Comparison of ENCODE assay signal across 15 cellular contexts in the genomic region with DNA sequence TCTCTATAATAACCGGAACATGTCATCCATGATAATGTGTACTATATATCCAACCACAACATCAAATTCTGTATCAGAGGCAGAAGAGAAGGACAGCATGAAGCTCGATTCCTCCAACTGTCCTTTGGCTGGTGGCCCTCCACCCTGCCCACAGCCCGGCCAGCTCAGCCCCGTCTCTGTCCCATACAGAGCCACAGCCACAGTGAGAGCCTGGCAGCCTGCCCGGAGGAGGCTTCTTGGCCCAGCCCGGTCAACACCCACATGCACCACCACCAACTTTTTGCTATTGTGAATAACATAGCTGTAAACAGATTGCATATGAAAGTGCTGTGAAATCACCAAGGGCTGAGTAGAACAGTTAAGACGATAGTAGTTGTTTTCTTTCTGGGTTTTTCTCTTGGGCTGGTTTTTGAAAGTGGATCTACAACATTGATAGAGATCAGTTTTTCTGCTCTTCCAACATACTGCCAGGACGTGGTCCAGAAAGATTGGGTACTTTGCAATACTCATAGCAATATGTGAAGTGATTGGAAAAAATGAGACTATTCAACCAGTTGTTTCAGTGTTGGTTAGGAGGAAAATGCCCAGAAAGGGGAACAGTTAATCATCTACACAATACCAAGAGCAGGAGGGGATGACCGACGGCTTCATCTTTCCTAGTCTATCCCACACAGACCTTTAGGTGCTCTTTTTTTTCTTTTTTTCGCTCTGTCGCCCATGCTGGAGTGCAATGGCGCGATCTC. TPM values are rescaled to one million over a fixed set of nuclear protein-coding genes. Genes with fewer than 3 reads are reported as not detected.
DNase-seq lines count a peak whose midpoint lies in the region; ATAC-seq and FAIRE-seq lines count a peak whose summit lies in the region.
"Had no signal": no experiment of that assay in that cellular context is flagged by ENCODE, and none has a peak within 500 bp of the region (broad histone marks: within the 10 kb centered on the region; RNA-seq: fewer than 3 reads in every experiment).

No MANE protein-coding gene starts in this region.

- H3K36me3 Mint-ChIP-seq in stimulated activated naive CD8-positive, alpha-beta T cell treated with anti-CD3 and anti-CD28 coated beads, Interleukin-15, Interleukin-2, amounts not matched to agents 100 ng/mL and 50 ng/mL, for 24 hours (ENCODE audit: low read depth), result peaks cover 67% of the 10 kb centered on the region
- H3K36me3 Mint-ChIP-seq in immature natural killer cell, result peaks cover 18 to 37% (median 18%) of the 10 kb centered on the region in 3 donors

- H3K27ac Mint-ChIP-seq in stimulated activated naive CD8-positive, alpha-beta T cell treated with anti-CD3 and anti-CD28 coated beads, Interleukin-15, Interleukin-2, amounts not matched to agents 100 ng/mL and 50 ng/mL, for 24 hours, result peak overlapping the region; percentile 92
- H3K27ac Mint-ChIP-seq in immature natural killer cell, result no peak overlapping the region
- H3K27ac Mint-ChIP-seq: brain had no signal

- peak; percentile 35 for DNase-seq in stimulated activated CD4-positive, alpha-beta T cell treated with anti-CD3 and anti-CD28 coated beads, Interleukin-1b, Interleukin-23, amount 100 ng/mL, for 48 hours
- no peak for DNase-seq in stimulated activated CD4-positive, alpha-beta T cell treated with anti-CD3 and anti-CD28 coated beads, Interleukin-2, amount 100 ng/mL, for 48 hours
- DNase-seq in RCC 7860 (ENCODE audit: low spot score), result peak; percentile 77
- peak; percentile 81 for DNase-seq in glomerular visceral epithelial cell (ENCODE audit: extremely low spot score)
- DNase-seq in immature natural killer cell, result no peak
- DNase-seq: left cardiac atrium, NCI-H1092, NCI-H82, ovary, testis, WERI-Rb-1 had no signal

- no peaks in the 10 kb centered on the region for H3K27me3 Mint-ChIP-seq in stimulated activated naive CD8-positive, alpha-beta T cell treated with anti-CD3 and anti-CD28 coated beads, Interleukin-15, Interleukin-2, amounts not matched to agents 100 ng/mL and 50 ng/mL, for 24 hours
- H3K27me3 Mint-ChIP-seq in immature natural killer cell (ENCODE audit: low read depth in 3 of 3), result peaks cover 0 to 16% (median 2%) of the 10 kb centered on the region in 3 donors

- peaks cover 74% of the 10 kb centered on the region for H3K4me1 Mint-ChIP-seq in stimulated activated naive CD8-positive, alpha-beta T cell treated with anti-CD3 and anti-CD28 coated beads, Interleukin-15, Interleukin-2, amounts not matched to agents 100 ng/mL and 50 ng/mL, for 24 hours (ENCODE audit: low read depth)
- no peaks in the 10 kb centered on the region for H3K4me1 Mint-ChIP-seq in immature natural killer cell
- H3K4me1 Mint-ChIP-seq: brain had no signal

- no peak for ATAC-seq in HG03432 (IDR thresholded peaks at IDR 0.05; ENCODE audit: unreplicated experiment)

- peak; percentile 83 for FAIRE-seq in RCC 7860 (lab: Jason Lieb, UNC)
- FAIRE-seq: GM18507 had no signal

- peak overlapping the region; percentile 57 for H3K4me3 Mint-ChIP-seq in stimulated activated naive CD8-positive, alpha-beta T cell treated with anti-CD3 and anti-CD28 coated beads, Interleukin-15, Interleukin-2, amounts not matched to agents 100 ng/mL and 50 ng/mL, for 24 hours
- no peak overlapping the region for H3K4me3 Mint-ChIP-seq in immature natural killer cell
- H3K4me3 Mint-ChIP-seq: brain had no signal

- H3K9me3 Mint-ChIP-seq in stimulated activated naive CD8-positive, alpha-beta T cell treated with anti-CD3 and anti-CD28 coated beads, Interleukin-15, Interleukin-2, amounts not matched to agents 100 ng/mL and 50 ng/mL, for 24 hours, result peaks cover 29% of the 10 kb centered on the region
- H3K9me3 Mint-ChIP-seq in immature natural killer cell, result peaks cover 0 to 6% (median 0%) of the 10 kb centered on the region in 6 donors

RNA-seq across cellular contexts. Expression of gene TUBA8, which starts 6.9 kb away (rescaled TPM):
- polyA plus RNA-seq in immature natural killer cell, result 1 to 10 TPM in 2 of 3 donors, not detected in 1; 2.2 to 2.9 TPM

RNA-seq across cellular contexts. Expression of gene PEX26, which starts 25.9 kb away (rescaled TPM):
- polyA plus RNA-seq in immature natural killer cell, result 1 to 10 TPM in 2 of 3 donors, under 1 TPM in 1; 0.27 to 6.4 (median 5.1) TPM

RNA-seq across cellular contexts. Expression of gene USP18, which starts 46.3 kb away (rescaled TPM):
- 10 to 100 TPM; 13.1 to 25.5 (median 16.9) TPM for polyA plus RNA-seq in immature natural killer cell

Comparison
In these comparisons a context has a peak if more than half of its experiments do, and no peak if none do; other contexts are left out.
1. DNase-seq: peak in stimulated activated CD4-positive, alpha-beta T cell treated with anti-CD3 and anti-CD28 coated beads, Interleukin-1b, Interleukin-23, amount 100 ng/mL, for 48 hours (single experiment), RCC 7860 (single experiment) and glomerular visceral epithelial cell (single experiment); none in stimulated activated CD4-positive, alpha-beta T cell treated with anti-CD3 and anti-CD28 coated beads, Interleukin-2, amount 100 ng/mL, for 48 hours (0 of 2) and immature natural killer cell (0 of 3).